ENCODE assay signal across 13 cellular contexts in genomic region chr10:6512182-6512581, GRCh38.
"Had no signal": no experiment of that assay in that cellular context is flagged by ENCODE, and none has a peak within 500 bp of the region (broad histone marks: within the 10 kb centered on the region; RNA-seq: fewer than 3 reads in every experiment).

No MANE protein-coding gene starts in this region.

- H3K9me3 ChIP-seq: adrenal gland, SK-N-SH had no signal

- H3K9ac ChIP-seq: parathyroid adenoma, SK-N-SH had no signal

- H3K4me1 ChIP-seq: adrenal gland, parathyroid adenoma, transverse colon had no signal

- DNase-seq: activated gamma-delta T cell; adrenal gland; effector memory CD4-positive, alpha-beta T cell; retina; SK-N-SH; transverse colon had no signal

- H3K4me3 Mint-ChIP-seq: mesothelial cell of epicardium; T-helper 1 cell treated with Interleukin-12 subunit alpha and Interleukin-12 subunit beta and Interleukin-4 antibody, amounts not matched to agents 30 μg/mL and 1 μg/mL, for 36 hours; WTC11 had no signal

- H3K4me3 ChIP-seq: adrenal gland, coronary artery, hepatocyte, transverse colon had no signal

- H3K4me1 Mint-ChIP-seq: mesothelial cell of epicardium had no signal

- H3K36me3 ChIP-seq: adrenal gland, transverse colon had no signal

- ATAC-seq: Right ventricle myocardium inferior, WTC11 had no signal

- H3K27me3 ChIP-seq: adrenal gland, transverse colon had no signal

- H3K27ac ChIP-seq: adrenal gland, coronary artery, hepatocyte, parathyroid adenoma, transverse colon had no signal

- H3K27ac Mint-ChIP-seq: mesothelial cell of epicardium, WTC11 had no signal
